13 cellular contexts compared by ENCODE assay signal in the genomic region with DNA sequence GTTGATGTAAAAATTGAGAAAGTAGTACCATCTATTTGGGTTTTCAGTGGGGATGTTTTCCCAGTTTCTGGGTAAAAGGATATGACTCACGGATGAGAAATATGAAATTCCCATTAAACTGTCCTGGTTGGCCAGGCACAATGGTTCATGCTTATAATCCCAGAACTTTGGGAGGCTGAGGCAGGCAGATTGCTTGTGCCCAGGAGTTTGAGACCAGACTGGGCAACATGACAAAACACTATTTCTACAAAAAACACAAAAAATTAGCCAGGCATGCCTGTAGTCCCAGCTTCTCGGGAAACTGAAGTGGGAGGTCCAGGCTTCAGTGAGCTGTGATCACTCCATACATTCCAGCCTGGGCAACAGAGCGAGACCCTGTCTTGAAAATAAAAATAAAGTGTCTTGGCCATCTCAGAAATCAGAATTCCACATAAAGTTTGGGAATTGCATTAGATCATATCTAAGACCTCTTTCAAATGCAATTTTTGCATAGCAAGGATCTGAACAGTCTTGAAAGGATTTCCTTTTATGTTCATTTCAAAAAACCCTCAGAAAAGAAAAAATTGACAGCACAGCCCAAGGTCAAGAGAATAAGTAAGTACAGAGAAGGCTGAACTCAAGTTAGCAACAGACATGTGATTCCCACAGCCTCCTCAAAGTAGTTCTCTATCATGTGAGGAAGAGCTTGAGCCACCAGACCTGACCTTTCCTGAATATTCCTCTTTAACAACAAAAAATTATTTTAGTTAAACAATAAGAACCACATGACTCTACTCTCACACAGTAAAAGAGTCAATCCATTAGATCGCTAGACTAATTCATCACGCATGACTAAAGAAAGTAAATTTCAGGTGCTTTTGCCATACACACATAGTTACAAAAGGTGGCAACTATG.
DNase-seq lines count a peak whose midpoint lies in the region; ATAC-seq, FAIRE-seq and TF ChIP-seq lines count a peak whose summit lies in the region.
"Had no signal": no experiment of that assay in that cellular context is flagged by ENCODE, and none has a peak within 500 bp of the region (broad histone marks: within the 10 kb centered on the region; RNA-seq: fewer than 3 reads in every experiment).

No MANE protein-coding gene starts in this region.

- H3K27me3 ChIP-seq in brain microvascular endothelial cell (replicated peaks) (no peaks in the 10 kb centered on the region), kidney epithelial cell (ENCODE audit: control insufficient read depth, insufficient read depth, low read length) (no peaks in the 10 kb centered on the region), thoracic aorta (replicated peaks; ENCODE audit: insufficient read depth) (no peaks in the 10 kb centered on the region), small intestine (ENCODE audit: control insufficient read depth in 2 of 2, insufficient read depth in 2 of 2, low read length in 2 of 2) (no peaks in the 10 kb centered on the region)

- no peaks in the 10 kb centered on the region for H3K36me3 ChIP-seq in brain microvascular endothelial cell (replicated peaks)
- no peaks in the 10 kb centered on the region for H3K36me3 ChIP-seq in kidney epithelial cell (ENCODE audit: control insufficient read depth, insufficient read depth, low read length)
- H3K36me3 ChIP-seq in thoracic aorta: no peaks in the 10 kb centered on the region
- H3K36me3 ChIP-seq in small intestine (ENCODE audit: control insufficient read depth in 2 of 2, insufficient read depth in 2 of 2, low read length in 2 of 2): no peaks in the 10 kb centered on the region

- H3K9me3 ChIP-seq in thoracic aorta: no peaks in the 10 kb centered on the region
- no peaks in the 10 kb centered on the region for H3K9me3 ChIP-seq in small intestine (ENCODE audit: control insufficient read depth, low read depth)

- no peak for ATAC-seq in thoracic aorta (ENCODE audit: insufficient number of reproducible peaks, low FRiP score, low read depth)
- ATAC-seq in GM18511 (IDR thresholded peaks at IDR 0.05; ENCODE audit: unreplicated experiment): no peak

- FAIRE-seq in HTR-8/SVneo (lab: Jason Lieb, UNC) (peak; percentile 54), small intestine (lab: Jason Lieb, UNC) (no peak)
- FAIRE-seq: GM18507 had no signal

- in situ Hi-C loops in brain microvascular endothelial cell (cut with HindIII; ENCODE audit: low pct_ligation_motif_present, low sequenced_read_pairs): no loop called here

- no peak overlapping the region for H3K4me3 ChIP-seq in brain microvascular endothelial cell (ENCODE audit: low read depth, low read length)
- H3K4me3 ChIP-seq in kidney epithelial cell (ENCODE audit: low read depth, low read length): no peak overlapping the region
- H3K4me3 ChIP-seq in thoracic aorta: no peak overlapping the region
- H3K4me3 ChIP-seq in small intestine (ENCODE audit: low read depth in 1 of 2, low read length in 2 of 2): no peak overlapping the region

- 77 to 89% (median 84%) methylated on average over 5 of the region's 5 CpGs for WGBS in small intestine, 3 donors

- DNase-seq in HTR-8/SVneo (ENCODE audit: insufficient read length, low spot score): no peak
- no peak for DNase-seq in brain microvascular endothelial cell
- peak; percentile 28 for DNase-seq in kidney epithelial cell (ENCODE audit: low read depth)
- DNase-seq in thoracic aorta (ENCODE audit: low spot score): no peak
- no peak for DNase-seq in small intestine
- DNase-seq in stimulated activated naive CD4-positive, alpha-beta T cell (lab: John Stamatoyannopoulos, UW): no peak
- DNase-seq in DMS79 treated with DMSO at 0.1 percent for 48 hours (lab: John Stamatoyannopoulos, UW): no peak
- DNase-seq: central memory CD4-positive, alpha-beta T cell; DMS79; stimulated activated CD4-positive, alpha-beta T cell treated with anti-CD3 and anti-CD28 coated beads, Interleukin-2, amount 100 ng/mL, for 48 hours; T-helper 2 cell had no signal

- H3K4me1 ChIP-seq in thoracic aorta (ENCODE audit: control insufficient read depth in 1 of 2, low read depth in 2 of 2): peaks cover 42 to 66% of the 10 kb centered on the region in 2 donors
- peaks cover 0 to 8% of the 10 kb centered on the region in 2 donors for H3K4me1 ChIP-seq in small intestine (ENCODE audit: control insufficient read depth in 2 of 2, insufficient read depth in 1 of 2, low read depth in 1 of 2, low read length in 1 of 2)

- TF ChIP-seq CTCF in brain microvascular endothelial cell (IDR thresholded peaks at IDR 0.05; ENCODE audit: low read depth, low read length, missing control alignments) (no peak), kidney epithelial cell (IDR thresholded peaks at IDR 0.05; ENCODE audit: insufficient read depth, low read length, poor library complexity, severe bottlenecking) (no peak), thoracic aorta (IDR thresholded peaks at IDR 0.05) (no peak)

- peak overlapping the region; percentile 56 for H3K27ac ChIP-seq in brain microvascular endothelial cell
- H3K27ac ChIP-seq in thoracic aorta: peak overlapping the region; percentile 79 to 85
- H3K27ac ChIP-seq in small intestine (ENCODE audit: low read depth in 1 of 2, low read length in 1 of 2): peak overlapping the region in 1 of 2 donors; percentile 44
